Comparison of ENCODE assay signal across 21 cellular contexts in genomic region chr1:227374846-227375245, GRCh38. TPM values are rescaled to one million over a fixed set of nuclear protein-coding genes. Genes with fewer than 3 reads are reported as not detected.
DNase-seq lines count a peak whose midpoint lies in the region; ATAC-seq, FAIRE-seq and TF ChIP-seq lines count a peak whose summit lies in the region.
"Had no signal": no experiment of that assay in that cellular context is flagged by ENCODE, and none has a peak within 500 bp of the region (broad histone marks: within the 10 kb centered on the region; RNA-seq: fewer than 3 reads in every experiment).

No MANE protein-coding gene starts in this region.

- no peaks in the 10 kb centered on the region for H3K36me3 Mint-ChIP-seq in WTC11
- H3K36me3 Mint-ChIP-seq: CD8-positive, alpha-beta T cell had no signal

- no peaks in the 10 kb centered on the region for H3K27me3 ChIP-seq in K562 (ENCODE audit: control insufficient read depth in 2 of 2, insufficient read depth in 2 of 2, low read length in 2 of 2)
- H3K27me3 ChIP-seq: BLaER1 treated with 17β-estradiol and CSF1 and Interleukin-3, amounts not matched to agents 10 nM and 100 nM had no signal

- no TSS peak for BruUV-seq in K562 (replicated peaks; lab: Mats Ljungman, UMichigan)

- H3K4me1 ChIP-seq in HEK293 (ENCODE audit: control insufficient read depth, insufficient read depth, low read length) (peaks cover 25% of the 10 kb centered on the region), K562 (replicated peaks in 1 of 2; ENCODE audit: control insufficient read depth in 2 of 2, insufficient read depth in 2 of 2, low read length in 2 of 2) (peaks cover 3 to 29% of the 10 kb centered on the region in 2 experiments; a peak in 4 of 5 replicates)
- H3K4me1 ChIP-seq: BLaER1 treated with 17β-estradiol and CSF1 and Interleukin-3, amounts not matched to agents 10 nM and 100 nM had no signal

- no peak overlapping the region for H2AFZ ChIP-seq in K562 (ENCODE audit: low read depth, low read length)

- CTCF ChIA-PET in HEK293 (lab: Yijun Ruan, JAX) = interaction anchor here (0.6 kb wide), 1 partner anchor 734 kb away, joined by 3 read pairs; no protein-coding TSS in a partner anchor
- CTCF ChIA-PET in WTC11 (lab: Charles Lee) = no interaction called here
- CTCF ChIA-PET in K562 (lab: Yijun Ruan, JAX; ENCODE audit: low intra/inter-chr PET ratio) = no interaction called here

- no peaks in the 10 kb centered on the region for H3K79me2 ChIP-seq in K562 (ENCODE audit: control insufficient read depth, insufficient read depth, low read length)

- no peak overlapping the region for H3K27ac Mint-ChIP-seq in WTC11
- H3K27ac Mint-ChIP-seq: B cell; CD4-positive, alpha-beta T cell; CD8-positive, alpha-beta T cell had no signal

- H3K9me1 ChIP-seq in K562 (ENCODE audit: control insufficient read depth, insufficient read depth, low read length) = no peaks in the 10 kb centered on the region

- TF ChIP-seq RAD21 in K562 (CRISPR knock-in tag; conservative IDR thresholded peaks at IDR 0.05 in 1 of 2, IDR thresholded peaks at IDR 0.05 in 1 of 2) = no peak

- DNase-seq in WTC11 (ENCODE audit: low spot score) (no peak), K562 (ENCODE audit: extremely low read depth in 1 of 4, low spot score in 3 of 4) (no peak), mucosa of gallbladder (ENCODE audit: low spot score) (no peak), NCI-H1694 treated with DMSO at 0.1 percent for 48 hours (lab: John Stamatoyannopoulos, UW) (no peak)
- DNase-seq: AML-193; CD4-positive, alpha-beta T cell; CD8-positive, alpha-beta T cell; DMS 273 treated with DMSO at 0.1 percent for 48 hours; DMS153; DND-41; EL; GDM1 had no signal

- intact Hi-C loops in K562 (cut with micrococcal nuclease) = loop anchor here (5.0 kb wide), 1 partner anchor 1138 kb away; no protein-coding TSS in a partner anchor

- H3K36me3 ChIP-seq in HEK293 (ENCODE audit: control insufficient read depth in 2 of 2, insufficient read depth in 1 of 2, low read length in 2 of 2) (no peaks in the 10 kb centered on the region), K562 (ENCODE audit: control insufficient read depth, insufficient read depth, low read length) (no peaks in the 10 kb centered on the region)
- H3K36me3 ChIP-seq: BLaER1 treated with 17β-estradiol and CSF1 and Interleukin-3, amounts not matched to agents 10 nM and 100 nM had no signal

- H3K9me3 Mint-ChIP-seq in WTC11 = no peaks in the 10 kb centered on the region
- H3K9me3 Mint-ChIP-seq: CD4-positive, alpha-beta T cell; CD8-positive, alpha-beta T cell had no signal

- H3K4me3 ChIP-seq in HEK293 (ENCODE audit: low read depth, low read length) (no peak overlapping the region), K562 (no peak overlapping the region)
- H3K4me3 ChIP-seq: A549; BLaER1 treated with 17β-estradiol and CSF1 and Interleukin-3, amounts not matched to agents 10 nM and 100 nM; GM12878 had no signal

- H3K27ac ChIP-seq in HEK293 (ENCODE audit: extremely low read depth, low read depth, low read length) (no peak overlapping the region), K562 (ENCODE audit: extremely low read depth, low read depth, low read length) (no peak overlapping the region)
- H3K27ac ChIP-seq: 22Rv1; A549; BLaER1 treated with 17β-estradiol and CSF1 and Interleukin-3, amounts not matched to agents 10 nM and 100 nM; C4-2B had no signal

- POLR2A ChIA-PET in HEK293 (lab: Yijun Ruan, JAX) (no interaction called here), WTC11 (lab: Charles Lee) (no interaction called here), K562 (lab: Yijun Ruan, JAX) (no interaction called here)

- in situ Hi-C loops in K562 (cut with MboI) = no loop called here

- no peak overlapping the region for H3K4me2 ChIP-seq in K562 (ENCODE audit: insufficient read depth, low read length)
- H3K4me2 ChIP-seq: A549; BLaER1 treated with 17β-estradiol and CSF1 and Interleukin-3, amounts not matched to agents 10 nM and 100 nM had no signal

- no peak for FAIRE-seq in K562 (lab: Jason Lieb, UNC)
- FAIRE-seq: A549, GM12878, GM12892, GM18507 had no signal

- no peak for ATAC-seq in WTC11
- no peak for ATAC-seq in K562
- ATAC-seq: A549; CD8-positive, alpha-beta T cell; GM12878 had no signal

- 20% methylated on average over 1 of the region's 1 CpG for WGBS in K562 (ENCODE audit: insufficient coverage, low coverage, missing lambda C conversion rate)

- peaks cover 33% of the 10 kb centered on the region for H3K4me1 Mint-ChIP-seq in WTC11
- H3K4me1 Mint-ChIP-seq: B cell had no signal

- TF ChIP-seq CTCF in HEK293 (tag by site-specific recombination; IDR thresholded peaks at IDR 0.05) (no peak), WTC11 (IDR thresholded peaks at IDR 0.05) (no peak), K562 (IDR thresholded peaks at IDR 0.05 in 2 of 3, conservative IDR thresholded peaks at IDR 0.05 in 1 of 3; ENCODE audit: insufficient read depth in 2 of 3, low read depth in 1 of 3, low read length in 3 of 3) (no peak)

- TF ChIP-seq POLR2A in K562 (conservative IDR thresholded peaks at IDR 0.05) = no peak

- H3K9me3 ChIP-seq in HEK293 (ENCODE audit: control insufficient read depth, insufficient read depth, low read depth, low read length) (no peaks in the 10 kb centered on the region), K562 (replicated peaks; ENCODE audit: control insufficient read depth, insufficient read depth, low read depth, low read length) (no peaks in the 10 kb centered on the region)
- H3K9me3 ChIP-seq: A549; BLaER1 treated with 17β-estradiol and CSF1 and Interleukin-3, amounts not matched to agents 10 nM and 100 nM had no signal

- TF ChIP-seq EP300 in K562 (IDR thresholded peaks at IDR 0.05; ENCODE audit: low read length) = no peak

- H3K9ac ChIP-seq in K562 (ENCODE audit: insufficient read depth in 1 of 2, low read depth in 2 of 2, low read length in 2 of 2) = no peak overlapping the region
- H3K9ac ChIP-seq: BLaER1 treated with 17β-estradiol and CSF1 and Interleukin-3, amounts not matched to agents 10 nM and 100 nM had no signal

- no peaks in the 10 kb centered on the region for H3K27me3 Mint-ChIP-seq in WTC11 (ENCODE audit: low read depth)

- H3K4me3 Mint-ChIP-seq in WTC11 = no peak overlapping the region
- H3K4me3 Mint-ChIP-seq: B cell; CD4-positive, alpha-beta T cell; CD8-positive, alpha-beta T cell had no signal

- H4K20me1 ChIP-seq in K562 (replicated peaks; ENCODE audit: control insufficient read depth, insufficient read depth, low read length) = no peaks in the 10 kb centered on the region
- H4K20me1 ChIP-seq: BLaER1 treated with 17β-estradiol and CSF1 and Interleukin-3, amounts not matched to agents 10 nM and 100 nM had no signal

TF ChIP-seq in HEK293, 187 proteins besides CTCF, POLR2A, EP300 and RAD21 (continues in another document):
- TF ChIP-seq EGR2 (tag by site-specific recombination; IDR thresholded peaks at IDR 0.05; ENCODE audit: low read depth) (no peak), PRDM1 (tag by site-specific recombination; IDR thresholded peaks at IDR 0.05) (peak; percentile 95), ZNF423 (tag by site-specific recombination; IDR thresholded peaks at IDR 0.05) (no peak)

TF ChIP-seq in WTC11, 78 proteins besides CTCF, POLR2A, EP300 and RAD21 (continues in another document):
- no peak for TF ChIP-seq MLX (CRISPR knock-in tag; IDR thresholded peaks at IDR 0.05)

TF ChIP-seq in K562, 482 proteins besides CTCF, POLR2A, EP300 and RAD21 (continues in another document):
- no peak for TF ChIP-seq GTF2A2 (tag; IDR thresholded peaks at IDR 0.05)
- no peak for TF ChIP-seq MNT (conservative IDR thresholded peaks at IDR 0.05)
- TF ChIP-seq HBP1 (CRISPR knock-in tag; IDR thresholded peaks at IDR 0.05) = no peak
- TF ChIP-seq ZNF224 (CRISPR knock-in tag; IDR thresholded peaks at IDR 0.05) = no peak

RNA-seq across cellular contexts. Expression of gene CDC42BPA, which starts 56.6 kb away (rescaled TPM):
- total RNA-seq in WTC11 (2021) (22.2 to 25.2 TPM (median 22.9 TPM) in 3 replicates), K562 (2014; rRNA removed) (41.1 and 57.4 TPM in 2 replicates), K562 (2014; rRNA removed; fragmentation: Illumina TruSeq; extraction: Trizol) (69.8 and 76.9 TPM in 2 replicates), K562 (2015; rRNA removed; fragmentation: Illumina TruSeq; extraction: Trizol) (73.9 and 77.5 TPM in 2 replicates), K562 (2021) (49.8 and 54.9 TPM in 2 replicates), mucosa of gallbladder (54.7 TPM)
- 57.9 and 301 TPM in 2 replicates for total RNA-seq in K562 (2011; cell fraction: chromatin; rRNA removed; ENCODE audit: low replicate concordance)
- 30.5 and 47.2 TPM in 2 replicates for total RNA-seq in K562 (2011; cell fraction: nucleolus; rRNA removed)
- total RNA-seq in K562 (2011; cell fraction: nucleoplasm; rRNA removed) = 88.9 and 189 TPM in 2 replicates
- polyA plus RNA-seq in K562 (2011; rRNA removed) (27.7 and 44.1 TPM in 2 replicates), K562 (2014; fragmentation: Illumina TruSeq; extraction: Trizol) (31.6 and 34.5 TPM in 2 replicates), K562 (2014; fragmentation: Nextera tagmentation; extraction: Ambion mirVana) (10 to 100 TPM in 1 of 2 experiments, 1 to 10 TPM in 1; 8.0 to 52.1 TPM), K562 (2014; rRNA removed) (27.0 and 27.4 TPM in 2 replicates)
- polyA plus RNA-seq in K562 (2011; cell fraction: cytosol; rRNA removed) = 16.9 and 17.7 TPM in 2 replicates
- polyA plus RNA-seq in K562 (2011; cell fraction: nucleus; rRNA removed) = 29.4 and 39.0 TPM in 2 replicates
- polyA plus RNA-seq in K562 (2012) = 25.7 and 29.0 TPM in 2 replicates
- polyA minus RNA-seq in K562 (2011; rRNA and poly(A)+ RNA removed) = 164 and 196 TPM in 2 replicates
- 34.5 and 62.7 TPM in 2 replicates for polyA minus RNA-seq in K562 (2011; cell fraction: cytosol; rRNA and poly(A)+ RNA removed)
- 138 and 164 TPM in 2 replicates for polyA minus RNA-seq in K562 (2011; cell fraction: nucleus; rRNA and poly(A)+ RNA removed)

Comparison
In these comparisons a context has a peak if more than half of its experiments do, and no peak if none do; other contexts are left out.
1. Of the 44 proteins assayed by ChIP-seq in both K562 and HEK293: peak only in K562: PRDM10; only in HEK293: none; in both: none; in neither: 43.